ENCODE assay signal across 8 cellular contexts in genomic region chr1:44677201-44677520, GRCh38. TPM values are rescaled to one million over a fixed set of nuclear protein-coding genes. Genes with fewer than 3 reads are reported as not detected.
DNase-seq lines count a peak whose midpoint lies in the region; ATAC-seq and TF ChIP-seq lines count a peak whose summit lies in the region.

No MANE protein-coding gene starts in this region.

- H3K4me3 Mint-ChIP-seq in activated CD4-positive, alpha-beta memory T cell treated with anti-CD3 and anti-CD28 coated beads, Interleukin-2, amount 10 ng/mL, durations not matched to agents 7 days and 5 days, result no peak overlapping the region

- POLR2A ChIA-PET in activated CD4-positive, alpha-beta memory T cell treated with anti-CD3 and anti-CD28 coated beads, Interleukin-2, amount 10 ng/mL, durations not matched to agents 7 days and 5 days (lab: Charles Lee), result interaction anchor here (2.2 to 7.7 kb wide), 2 partner anchors 44 to 45 kb away, joined by 8 to 71 read pairs; no protein-coding TSS in a partner anchor

- H3K9me3 Mint-ChIP-seq in activated CD4-positive, alpha-beta memory T cell treated with anti-CD3 and anti-CD28 coated beads, Interleukin-2, amount 10 ng/mL, durations not matched to agents 7 days and 5 days, result no peaks in the 10 kb centered on the region

- no peaks in the 10 kb centered on the region for H3K27me3 ChIP-seq in psoas muscle (ENCODE audit: insufficient read depth in 3 of 3, low read length in 2 of 3)

- DNase-seq in NCI-H2196 (lab: John Stamatoyannopoulos, UW; ENCODE audit: unreplicated experiment) (peak; percentile 15), NCI-H2196 treated with DMSO at 0.1 percent for 48 hours (lab: John Stamatoyannopoulos, UW; ENCODE audit: unreplicated experiment) (no peak), NCI-H1694 (lab: John Stamatoyannopoulos, UW) (peak; percentile 27), choroid plexus epithelial cell (ENCODE audit: low read depth) (peak; percentile 69), psoas muscle (no peak)
- DNase-seq in activated T-cell treated with anti-CD3 and anti-CD28 coated beads, Interleukin-2, amount 50 U/mL, for 1 hour, result no peak
- DNase-seq in activated CD4-positive, alpha-beta memory T cell treated with anti-CD3 and anti-CD28 coated beads, Interleukin-2, amount 10 ng/mL, durations not matched to agents 7 days and 5 days, result no peak

- TF ChIP-seq CTCF in choroid plexus epithelial cell (conservative IDR thresholded peaks at IDR 0.05; ENCODE audit: low read depth, low read length) (peak; percentile 62), psoas muscle (IDR thresholded peaks at IDR 0.05) (peak; percentile 25)

- ATAC-seq in psoas muscle (no peak), HG02973 (IDR thresholded peaks at IDR 0.05; ENCODE audit: unreplicated experiment) (no peak)

- no peaks in the 10 kb centered on the region for H3K36me3 Mint-ChIP-seq in activated CD4-positive, alpha-beta memory T cell treated with anti-CD3 and anti-CD28 coated beads, Interleukin-2, amount 10 ng/mL, durations not matched to agents 7 days and 5 days (ENCODE audit: low read depth)

- H3K4me1 ChIP-seq in psoas muscle, result peaks cover 27% of the 10 kb centered on the region

- 40 to 49% (median 40%) methylated on average over 3 of the region's 3 CpGs for WGBS in psoas muscle, 3 donors

- intact Hi-C loops in psoas muscle (cut with DNase I), result no loop called here

- no peaks in the 10 kb centered on the region for H3K9me3 ChIP-seq in psoas muscle

- no peaks in the 10 kb centered on the region for H3K36me3 ChIP-seq in psoas muscle (ENCODE audit: insufficient read depth in 1 of 2, low read depth in 1 of 2)

- peaks cover 24% of the 10 kb centered on the region for H3K4me1 Mint-ChIP-seq in activated CD4-positive, alpha-beta memory T cell treated with anti-CD3 and anti-CD28 coated beads, Interleukin-2, amount 10 ng/mL, durations not matched to agents 7 days and 5 days

- no peak overlapping the region for H3K27ac ChIP-seq in psoas muscle

- peaks cover 3% of the 10 kb centered on the region for H3K27me3 Mint-ChIP-seq in activated CD4-positive, alpha-beta memory T cell treated with anti-CD3 and anti-CD28 coated beads, Interleukin-2, amount 10 ng/mL, durations not matched to agents 7 days and 5 days

- CTCF ChIA-PET in activated CD4-positive, alpha-beta memory T cell treated with anti-CD3 and anti-CD28 coated beads, Interleukin-2, amount 10 ng/mL, durations not matched to agents 7 days and 5 days (lab: Charles Lee), result interaction anchor here (2.3 kb wide), 1 partner anchor 20 kb away, joined by 8 read pairs; no protein-coding TSS in a partner anchor

- H3K4me3 ChIP-seq in choroid plexus epithelial cell (ENCODE audit: low read depth, low read length) (no peak overlapping the region), psoas muscle (no peak overlapping the region)

- no peak overlapping the region for H3K27ac Mint-ChIP-seq in activated CD4-positive, alpha-beta memory T cell treated with anti-CD3 and anti-CD28 coated beads, Interleukin-2, amount 10 ng/mL, durations not matched to agents 7 days and 5 days

RNA-seq across cellular contexts. Expression of gene ARMH1, which starts 2.6 kb away (rescaled TPM):
- total RNA-seq in psoas muscle, result under 1 TPM in 3 of 4 donors, not detected in 1; 0.59 to 0.82 (median 0.64) TPM
- polyA plus RNA-seq in psoas muscle, result under 1 TPM; 0.08 to 0.74 (median 0.26) TPM
- total RNA-seq in activated CD4-positive, alpha-beta memory T cell treated with anti-CD3 and anti-CD28 coated beads, Interleukin-2, amount 10 ng/mL, durations not matched to agents 7 days and 5 days, result 10 to 100 TPM; 20.8 to 21.2 TPM

RNA-seq across cellular contexts. Expression of gene TMEM53, which starts 2.9 kb away (rescaled TPM):
- total RNA-seq in psoas muscle, result 1 to 10 TPM; 3.9 to 7.7 (median 6.3) TPM
- polyA plus RNA-seq in psoas muscle, result 1 to 10 TPM; 2.4 to 6.2 (median 4.2) TPM
- total RNA-seq in activated CD4-positive, alpha-beta memory T cell treated with anti-CD3 and anti-CD28 coated beads, Interleukin-2, amount 10 ng/mL, durations not matched to agents 7 days and 5 days, result 1 to 10 TPM; 4.3 to 5.6 TPM

RNA-seq across cellular contexts. Expression of gene RNU5D-1, which starts 53.8 kb away (rescaled TPM):
- total RNA-seq in psoas muscle, result not detected
- not detected for polyA plus RNA-seq in psoas muscle
- total RNA-seq in activated CD4-positive, alpha-beta memory T cell treated with anti-CD3 and anti-CD28 coated beads, Interleukin-2, amount 10 ng/mL, durations not matched to agents 7 days and 5 days, result not detected

Comparison
In these comparisons a context has a peak if more than half of its experiments do, and no peak if none do; other contexts are left out.
1. DNase-seq: peak in NCI-H2196 (single experiment), NCI-H1694 (single experiment) and choroid plexus epithelial cell (single experiment); none in NCI-H2196 treated with DMSO at 0.1 percent for 48 hours (single experiment), psoas muscle (0 of 2), activated T-cell treated with anti-CD3 and anti-CD28 coated beads, Interleukin-2, amount 50 U/mL, for 1 hour (single experiment) and activated CD4-positive, alpha-beta memory T cell treated with anti-CD3 and anti-CD28 coated beads, Interleukin-2, amount 10 ng/mL, durations not matched to agents 7 days and 5 days (single experiment).
2. RNA of gene ARMH1, which starts 2.6 kb away (total RNA-seq): 20.8 to 21.2 TPM in activated CD4-positive, alpha-beta memory T cell treated with anti-CD3 and anti-CD28 coated beads, Interleukin-2, amount 10 ng/mL, durations not matched to agents 7 days and 5 days; 0.59 to 0.82 TPM in psoas muscle; every median in the first group is over 10 times any median in the second.